9 cellular contexts compared by ENCODE assay signal in genomic region chr13:82330499-82330898, GRCh38.
DNase-seq lines count a peak whose midpoint lies in the region; ATAC-seq and TF ChIP-seq lines count a peak whose summit lies in the region.
"Had no signal": no experiment of that assay in that cellular context is flagged by ENCODE, and none has a peak within 500 bp of the region (broad histone marks: within the 10 kb centered on the region; RNA-seq: fewer than 3 reads in every experiment).

No MANE protein-coding gene starts in this region.

- no peaks in the 10 kb centered on the region for H3K36me3 ChIP-seq in left lung

- no peaks in the 10 kb centered on the region for H3K27me3 Mint-ChIP-seq in WTC11 (ENCODE audit: low read depth)
- H3K27me3 Mint-ChIP-seq: central memory CD8-positive, alpha-beta T cell had no signal

- peak; percentile 43 for DNase-seq in ELR (ENCODE audit: low read depth)
- no peak for DNase-seq in WTC11 (ENCODE audit: low spot score)
- DNase-seq in left lung: no peak
- no peak for DNase-seq in retina
- DNase-seq in HPDE6-E6E7 (ENCODE audit: extremely low spot score): no peak

- CTCF ChIA-PET in WTC11 (lab: Charles Lee): interaction anchor here (1.2 kb wide), 1 partner anchor 400 kb away, joined by 4 read pairs; no protein-coding TSS in a partner anchor

- H3K4me1 Mint-ChIP-seq in WTC11: no peaks in the 10 kb centered on the region
- H3K4me1 Mint-ChIP-seq: central memory CD8-positive, alpha-beta T cell had no signal

- H3K27ac Mint-ChIP-seq in WTC11: no peak overlapping the region

- TF ChIP-seq CTCF in WTC11 (IDR thresholded peaks at IDR 0.05): peak; percentile 72
- TF ChIP-seq CTCF in left lung (IDR thresholded peaks at IDR 0.05): peak; percentile 17 to 35

- peaks cover 13% of the 10 kb centered on the region for H3K9me3 Mint-ChIP-seq in WTC11
- H3K9me3 Mint-ChIP-seq: central memory CD8-positive, alpha-beta T cell had no signal

- POLR2A ChIA-PET in WTC11 (lab: Charles Lee): no interaction called here

- no peak overlapping the region for H3K27ac ChIP-seq in left lung

- intact Hi-C loops in left lung (cut with DNase I): no loop called here

- H3K4me3 ChIP-seq in left lung: no peak overlapping the region

- H3K4me1 ChIP-seq in left lung: no peaks in the 10 kb centered on the region

- ATAC-seq in HG02623 (IDR thresholded peaks at IDR 0.05; ENCODE audit: unreplicated experiment): peak; percentile 58
- peak; percentile 65 for ATAC-seq in WTC11
- ATAC-seq in left lung: no peak
- no peak for ATAC-seq in GM21576 (IDR thresholded peaks at IDR 0.05; ENCODE audit: unreplicated experiment)
- ATAC-seq in HG03571 (IDR thresholded peaks at IDR 0.05; ENCODE audit: unreplicated experiment): no peak

- H3K9me3 ChIP-seq in left lung: peaks cover 0 to 4% of the 10 kb centered on the region in 2 donors

- H3K4me3 Mint-ChIP-seq in WTC11: no peak overlapping the region
- H3K4me3 Mint-ChIP-seq: central memory CD8-positive, alpha-beta T cell had no signal

- no peaks in the 10 kb centered on the region for H3K27me3 ChIP-seq in left lung

- peaks cover 2% of the 10 kb centered on the region for H3K36me3 Mint-ChIP-seq in WTC11

TF ChIP-seq in WTC11, 78 proteins besides CTCF, POLR2A, EP300 and RAD21 (continues in another document):
- TF ChIP-seq ZNF138 (CRISPR knock-in tag; conservative IDR thresholded peaks at IDR 0.05) (no peak), FOXP1 (CRISPR knock-in tag; IDR thresholded peaks at IDR 0.05; ENCODE audit: borderline replicate concordance) (no peak), RELA (CRISPR knock-in tag; IDR thresholded peaks at IDR 0.05; ENCODE audit: borderline replicate concordance) (no peak), ARID4B (CRISPR knock-in tag; IDR thresholded peaks at IDR 0.05; ENCODE audit: borderline replicate concordance) (no peak), ZNF317 (CRISPR knock-in tag; IDR thresholded peaks at IDR 0.05; ENCODE audit: borderline replicate concordance, low read depth) (no peak), MXD4 (CRISPR knock-in tag; IDR thresholded peaks at IDR 0.05; ENCODE audit: borderline replicate concordance) (no peak), AFF4 (CRISPR knock-in tag; IDR thresholded peaks at IDR 0.05; ENCODE audit: borderline replicate concordance) (no peak), NFE2L1 (CRISPR knock-in tag; IDR thresholded peaks at IDR 0.05) (no peak), NR2C2 (CRISPR knock-in tag; IDR thresholded peaks at IDR 0.05) (no peak), ZNF423 (CRISPR knock-in tag; IDR thresholded peaks at IDR 0.05) (no peak)
- TF ChIP-seq, protein P1, sequence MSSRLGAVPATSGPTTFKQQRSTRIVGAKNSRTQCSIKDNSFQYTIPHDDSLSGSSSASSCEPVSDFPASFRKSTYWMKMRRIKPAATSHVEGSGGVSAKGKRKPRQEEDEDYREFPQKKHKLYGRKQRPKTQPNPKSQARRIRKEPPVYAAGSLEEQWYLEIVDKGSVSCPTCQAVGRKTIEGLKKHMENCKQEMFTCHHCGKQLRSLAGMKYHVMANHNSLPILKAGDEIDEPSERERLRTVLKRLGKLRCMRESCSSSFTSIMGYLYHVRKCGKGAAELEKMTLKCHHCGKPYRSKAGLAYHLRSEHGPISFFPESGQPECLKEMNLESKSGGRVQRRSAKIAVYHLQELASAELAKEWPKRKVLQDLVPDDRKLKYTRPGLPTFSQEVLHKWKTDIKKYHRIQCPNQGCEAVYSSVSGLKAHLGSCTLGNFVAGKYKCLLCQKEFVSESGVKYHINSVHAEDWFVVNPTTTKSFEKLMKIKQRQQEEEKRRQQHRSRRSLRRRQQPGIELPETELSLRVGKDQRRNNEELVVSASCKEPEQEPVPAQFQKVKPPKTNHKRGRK (CRISPR knock-in tag; IDR thresholded peaks at IDR 0.05; ENCODE audit: borderline replicate concordance): no peak
- TF ChIP-seq, protein P2, sequence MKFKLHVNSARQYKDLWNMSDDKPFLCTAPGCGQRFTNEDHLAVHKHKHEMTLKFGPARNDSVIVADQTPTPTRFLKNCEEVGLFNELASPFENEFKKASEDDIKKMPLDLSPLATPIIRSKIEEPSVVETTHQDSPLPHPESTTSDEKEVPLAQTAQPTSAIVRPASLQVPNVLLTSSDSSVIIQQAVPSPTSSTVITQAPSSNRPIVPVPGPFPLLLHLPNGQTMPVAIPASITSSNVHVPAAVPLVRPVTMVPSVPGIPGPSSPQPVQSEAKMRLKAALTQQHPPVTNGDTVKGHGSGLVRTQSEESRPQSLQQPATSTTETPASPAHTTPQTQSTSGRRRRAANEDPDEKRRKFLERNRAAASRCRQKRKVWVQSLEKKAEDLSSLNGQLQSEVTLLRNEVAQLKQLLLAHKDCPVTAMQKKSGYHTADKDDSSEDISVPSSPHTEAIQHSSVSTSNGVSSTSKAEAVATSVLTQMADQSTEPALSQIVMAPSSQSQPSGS (CRISPR knock-in tag; IDR thresholded peaks at IDR 0.05; ENCODE audit: borderline replicate concordance, low read depth): no peak
- TF ChIP-seq, protein P3, sequence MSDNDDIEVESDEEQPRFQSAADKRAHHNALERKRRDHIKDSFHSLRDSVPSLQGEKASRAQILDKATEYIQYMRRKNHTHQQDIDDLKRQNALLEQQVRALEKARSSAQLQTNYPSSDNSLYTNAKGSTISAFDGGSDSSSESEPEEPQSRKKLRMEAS (CRISPR knock-in tag; IDR thresholded peaks at IDR 0.05): no peak

Comparison
In these comparisons a context has a peak if more than half of its experiments do, and no peak if none do; other contexts are left out.
1. ATAC-seq: peak in HG02623 (single experiment) and WTC11 (single experiment); none in left lung (single experiment), GM21576 (single experiment) and HG03571 (single experiment).